In genomic region chr18:79595876-79596374, GRCh38 we compare ENCODE assay signal across 17 cellular contexts.
DNase-seq lines count a peak whose midpoint lies in the region; ATAC-seq, FAIRE-seq and TF ChIP-seq lines count a peak whose summit lies in the region.
"Had no signal": no experiment of that assay in that cellular context is flagged by ENCODE, and none has a peak within 500 bp of the region (broad histone marks: within the 10 kb centered on the region; RNA-seq: fewer than 3 reads in every experiment).

No MANE protein-coding gene starts in this region.

- H3K27ac ChIP-seq in BLaER1 (no peak overlapping the region), RWPE2 (ENCODE audit: poor library complexity, severe bottlenecking) (no peak overlapping the region), kidney (ENCODE audit: low read depth in 2 of 2, low read length in 2 of 2) (no peak overlapping the region), ovary (no peak overlapping the region)

- TF ChIP-seq CTCF in RWPE2 (IDR thresholded peaks at IDR 0.05; ENCODE audit: poor library complexity, severe bottlenecking) = no peak
- TF ChIP-seq CTCF in kidney (IDR thresholded peaks at IDR 0.05; ENCODE audit: borderline replicate concordance, extremely low read depth, insufficient read depth) = no peak
- no peak for TF ChIP-seq CTCF in ovary (IDR thresholded peaks at IDR 0.05)

- no peak overlapping the region for H3K4me3 Mint-ChIP-seq in T-helper 2 cell treated with Interferon-gamma antibody and Interleukin-4, amounts not matched to agents 5 μg/mL and 100 μg/mL, for 36 hours
- H3K4me3 Mint-ChIP-seq: CD4-positive, alpha-beta memory T cell; IgD-negative memory B cell had no signal

- H3K9ac ChIP-seq in BLaER1 (no peak overlapping the region), kidney (ENCODE audit: low read length in 2 of 2) (no peak overlapping the region)

- H3K36me3 ChIP-seq in BLaER1 (no peaks in the 10 kb centered on the region), RWPE2 (ENCODE audit: low read depth) (no peaks in the 10 kb centered on the region), kidney (ENCODE audit: control insufficient read depth in 1 of 2, insufficient read depth in 2 of 2, low read length in 2 of 2) (no peaks in the 10 kb centered on the region), ovary (no peaks in the 10 kb centered on the region)

- no peak for TF ChIP-seq POLR2A in ovary (IDR thresholded peaks at IDR 0.05)

- peaks cover 18% of the 10 kb centered on the region for H3K27me3 Mint-ChIP-seq in T-helper 2 cell treated with Interferon-gamma antibody and Interleukin-4, amounts not matched to agents 5 μg/mL and 100 μg/mL, for 36 hours (ENCODE audit: low read depth)

- H3K4me1 ChIP-seq in BLaER1 (peaks cover 52% of the 10 kb centered on the region), RWPE2 (ENCODE audit: insufficient read depth, poor library complexity, severe bottlenecking) (peaks cover 7% of the 10 kb centered on the region), kidney (ENCODE audit: control insufficient read depth in 1 of 2, insufficient read depth in 1 of 2, low read depth in 1 of 2, low read length in 2 of 2) (no peaks in the 10 kb centered on the region), ovary (ENCODE audit: insufficient read depth) (no peaks in the 10 kb centered on the region)

- TF ChIP-seq EP300 in ovary (IDR thresholded peaks at IDR 0.05) = no peak

- H3K4me1 Mint-ChIP-seq in T-helper 2 cell treated with Interferon-gamma antibody and Interleukin-4, amounts not matched to agents 5 μg/mL and 100 μg/mL, for 36 hours (ENCODE audit: low read depth) = no peaks in the 10 kb centered on the region
- H3K4me1 Mint-ChIP-seq: CD4-positive, alpha-beta memory T cell; IgD-negative memory B cell had no signal

- H3K36me3 Mint-ChIP-seq in T-helper 2 cell treated with Interferon-gamma antibody and Interleukin-4, amounts not matched to agents 5 μg/mL and 100 μg/mL, for 36 hours (ENCODE audit: low read depth) = no peaks in the 10 kb centered on the region
- H3K36me3 Mint-ChIP-seq: CD4-positive, alpha-beta memory T cell; IgD-negative memory B cell had no signal

- no peaks in the 10 kb centered on the region for H4K20me1 ChIP-seq in BLaER1

- DNase-seq in RWPE2 (ENCODE audit: low spot score) (peak; percentile 15), kidney (peak; percentile 37), ovary (peak in 4 of 5 donors; percentile 8 to 23 (median 10)), DMS 273 (lab: John Stamatoyannopoulos, UW; ENCODE audit: unreplicated experiment) (no peak)
- DNase-seq in T-helper 2 cell treated with Interferon-gamma antibody and Interleukin-4, amounts not matched to agents 5 μg/mL and 100 μg/mL, for 36 hours (ENCODE audit: low spot score) = no peak
- no peak for DNase-seq in stimulated activated naive CD4-positive, alpha-beta T cell (lab: John Stamatoyannopoulos, UW)
- DNase-seq: ACHN; Calu3; CD4-positive, alpha-beta memory T cell; NCI-H1105 treated with DMSO at 0.1 percent for 48 hours; NCI-H1694 treated with DMSO at 0.1 percent for 48 hours; NCI-H226; NCI-H524 treated with DMSO at 0.1 percent for 48 hours had no signal

- H3K9me3 ChIP-seq in BLaER1 (peaks cover 5% of the 10 kb centered on the region), RWPE2 (ENCODE audit: severe bottlenecking) (no peaks in the 10 kb centered on the region), kidney (ENCODE audit: control insufficient read depth in 1 of 2, low read length in 2 of 2) (peaks cover 0 to 2% of the 10 kb centered on the region in 2 donors), ovary (no peaks in the 10 kb centered on the region)

- WGBS in ovary, 3 donors = 89 to 90% (median 89%) methylated on average over 22 of the region's 22 CpGs

- intact Hi-C loops in kidney (cut with DNase I) (no loop called here), ovary (cut with DNase I) (no loop called here)

- FAIRE-seq in kidney (lab: Jason Lieb, UNC) = no peak
- FAIRE-seq: H54 had no signal

- H3K4me2 ChIP-seq in BLaER1 = peak overlapping the region; percentile 29

- ATAC-seq in RWPE2 (ENCODE audit: low read depth) (no peak), HG02981 (IDR thresholded peaks at IDR 0.05; ENCODE audit: unreplicated experiment) (no peak)

- H3K9me3 Mint-ChIP-seq in T-helper 2 cell treated with Interferon-gamma antibody and Interleukin-4, amounts not matched to agents 5 μg/mL and 100 μg/mL, for 36 hours = peaks cover 5% of the 10 kb centered on the region

- no peak overlapping the region for H3K27ac Mint-ChIP-seq in T-helper 2 cell treated with Interferon-gamma antibody and Interleukin-4, amounts not matched to agents 5 μg/mL and 100 μg/mL, for 36 hours
- H3K27ac Mint-ChIP-seq: CD4-positive, alpha-beta memory T cell; IgD-negative memory B cell had no signal

- H3K4me3 ChIP-seq in BLaER1 (no peak overlapping the region), RWPE2 (ENCODE audit: severe bottlenecking) (no peak overlapping the region), kidney (ENCODE audit: low read length in 2 of 2) (no peak overlapping the region), ovary (no peak overlapping the region)

- H3K27me3 ChIP-seq in BLaER1 (no peaks in the 10 kb centered on the region), RWPE2 (ENCODE audit: insufficient read depth, poor library complexity, severe bottlenecking) (peaks cover 44% of the 10 kb centered on the region), ovary (no peaks in the 10 kb centered on the region)

Comparison
In these comparisons a context has a peak if more than half of its experiments do, and no peak if none do; other contexts are left out.
1. DNase-seq: peak in RWPE2 (single experiment), kidney (single experiment) and ovary (4 of 5); none in T-helper 2 cell treated with Interferon-gamma antibody and Interleukin-4, amounts not matched to agents 5 μg/mL and 100 μg/mL, for 36 hours (single experiment), DMS 273 (single experiment) and stimulated activated naive CD4-positive, alpha-beta T cell (0 of 6).